24 cellular contexts compared by ENCODE assay signal in the genomic region with DNA sequence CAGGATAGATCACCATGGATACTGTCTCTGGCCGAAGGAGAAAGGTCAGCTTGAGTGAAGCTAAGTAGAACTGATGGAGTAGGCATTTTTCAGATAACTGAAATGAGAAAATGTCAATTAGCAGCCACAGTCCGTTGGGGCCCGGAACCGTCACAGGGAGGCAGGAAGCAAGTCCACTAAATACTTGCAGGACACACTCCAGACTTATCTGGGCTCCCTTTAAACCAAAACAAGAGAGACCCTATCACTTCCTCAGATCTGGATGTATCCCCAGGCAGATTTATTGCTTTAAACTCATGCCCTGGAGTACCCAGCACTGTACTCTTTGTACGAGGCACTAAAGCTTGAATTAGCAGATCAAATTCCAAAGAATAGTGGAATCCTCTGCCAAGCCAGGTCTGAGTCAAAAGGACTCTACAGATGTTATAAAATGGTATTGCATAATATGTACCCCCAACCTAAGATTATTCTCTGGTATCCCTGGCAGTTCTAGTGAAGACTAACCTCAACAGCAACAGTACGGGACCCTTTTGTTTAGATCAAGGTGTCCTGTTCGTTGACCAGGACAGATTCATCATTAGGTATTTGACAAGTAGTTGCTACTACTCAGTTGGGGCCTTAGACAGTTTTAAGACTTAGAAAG. TPM values are rescaled to one million over a fixed set of nuclear protein-coding genes. Genes with fewer than 3 reads are reported as not detected.
DNase-seq lines count a peak whose midpoint lies in the region; ATAC-seq and TF ChIP-seq lines count a peak whose summit lies in the region.
"Had no signal": no experiment of that assay in that cellular context is flagged by ENCODE, and none has a peak within 500 bp of the region (broad histone marks: within the 10 kb centered on the region; RNA-seq: fewer than 3 reads in every experiment).

No MANE protein-coding gene starts in this region.

- no CpG with 5 or more reads among the region's 7 CpGs for WGBS in IMR-90 (ENCODE audit: extremely low coverage in 2 of 2, insufficient read length in 1 of 2), 2 experiments

- H3K36me3 Mint-ChIP-seq in progenitor cell of endocrine pancreas (ENCODE audit: insufficient read depth): no peaks in the 10 kb centered on the region
- H3K36me3 Mint-ChIP-seq: CD4-positive, CD25-positive, alpha-beta regulatory T cell had no signal

- no peak overlapping the region for H3K56ac ChIP-seq in IMR-90 (ENCODE audit: extremely low read depth, insufficient read depth, low read length)

- CTCF ChIA-PET in IMR-90 (lab: Yijun Ruan, JAX): interaction anchor here (0.8 kb wide), 1 partner anchor 92 kb away, joined by 3 read pairs; no protein-coding TSS in a partner anchor

- H3K4me3 Mint-ChIP-seq in progenitor cell of endocrine pancreas (ENCODE audit: low read depth): no peak overlapping the region
- H3K4me3 Mint-ChIP-seq: CD4-positive, CD25-positive, alpha-beta regulatory T cell had no signal

- DNase-seq in IMR-90: no peak
- DNase-seq in SK-N-DZ (ENCODE audit: low spot score): peak; percentile 69
- DNase-seq in left colon: no peak
- DNase-seq in retina: peak; percentile 36
- no peak for DNase-seq in NCI-H510A (lab: John Stamatoyannopoulos, UW)
- DNase-seq in progenitor cell of endocrine pancreas (ENCODE audit: low spot score, unreplicated experiment): no peak
- DNase-seq: CD4-positive, CD25-positive, alpha-beta regulatory T cell; DMS79 treated with DMSO at 0.1 percent for 48 hours; HCEC 1CT; Karpas-422; NCI-H1092 treated with DMSO at 0.1 percent for 48 hours; NCI-H1436 treated with DMSO at 0.1 percent for 48 hours; NCI-H187 treated with DMSO at 0.1 percent for 48 hours; NCI-H446 treated with DMSO at 0.1 percent for 48 hours; NCI-H526 treated with DMSO at 0.1 percent for 48 hours; PC-9; SHP77; SW 1271 had no signal

- no peak overlapping the region for H4K91ac ChIP-seq in IMR-90 (ENCODE audit: insufficient read depth, low read depth, low read length)

- BruUV-seq in IMR-90 (replicated peaks; lab: Mats Ljungman, UMichigan): no TSS peak

- no peaks in the 10 kb centered on the region for H3K9me3 Mint-ChIP-seq in progenitor cell of endocrine pancreas (ENCODE audit: low read depth)

- no peak for TF ChIP-seq RAD21 in IMR-90 (IDR thresholded peaks at IDR 0.05; ENCODE audit: low read length)

- no peaks in the 10 kb centered on the region for H3K4me1 Mint-ChIP-seq in progenitor cell of endocrine pancreas (ENCODE audit: low read depth)
- H3K4me1 Mint-ChIP-seq: CD4-positive, CD25-positive, alpha-beta regulatory T cell had no signal

- no peak overlapping the region for H4K5ac ChIP-seq in IMR-90 (ENCODE audit: low read depth, low read length)

- no peak overlapping the region for H2BK15ac ChIP-seq in IMR-90 (ENCODE audit: low read depth, low read length)

- no peak overlapping the region for H3K23ac ChIP-seq in IMR-90 (ENCODE audit: low read depth, low read length)

- TF ChIP-seq CTCF in IMR-90 (conservative IDR thresholded peaks at IDR 0.05; ENCODE audit: low read depth, low read length) (no peak), progenitor cell of endocrine pancreas (IDR thresholded peaks at IDR 0.05; ENCODE audit: unreplicated experiment) (no peak)

- no peak overlapping the region for H2AFZ ChIP-seq in IMR-90 (replicated peaks; ENCODE audit: low read length, poor library complexity)
- H2AFZ ChIP-seq: PC-9 had no signal

- no peak overlapping the region for H3K9ac ChIP-seq in IMR-90 (ENCODE audit: low read depth, low read length)
- H3K9ac ChIP-seq: BLaER1 had no signal

- no peak overlapping the region for H2AK5ac ChIP-seq in IMR-90 (ENCODE audit: low read depth, low read length)

- no peaks in the 10 kb centered on the region for H4K20me1 ChIP-seq in IMR-90 (ENCODE audit: insufficient read depth, low read length)
- H4K20me1 ChIP-seq: BLaER1 had no signal

- no peak overlapping the region for H2BK120ac ChIP-seq in IMR-90 (ENCODE audit: low read depth, low read length)

- no peak overlapping the region for H3K27ac ChIP-seq in IMR-90 (ENCODE audit: insufficient read depth, low read length)
- H3K27ac ChIP-seq: BLaER1, PC-9, RWPE1 had no signal

- peaks cover 41% of the 10 kb centered on the region for H3K27me3 ChIP-seq in IMR-90 (ENCODE audit: control insufficient read depth, insufficient read depth, low read length)
- H3K27me3 ChIP-seq: BLaER1 had no signal

- no peak overlapping the region for H3K27ac Mint-ChIP-seq in progenitor cell of endocrine pancreas
- H3K27ac Mint-ChIP-seq: CD4-positive, CD25-positive, alpha-beta regulatory T cell had no signal

- no peak overlapping the region for H3K4ac ChIP-seq in IMR-90 (ENCODE audit: low read depth, low read length)

- H3K14ac ChIP-seq in IMR-90 (replicated peaks; ENCODE audit: low read depth, low read length): no peak overlapping the region

- no peaks in the 10 kb centered on the region for H3K79me1 ChIP-seq in IMR-90 (ENCODE audit: low read depth in 1 of 2, low read length in 2 of 2)

- H3K9me3 ChIP-seq in IMR-90 (ENCODE audit: control insufficient read depth, insufficient read depth, low read length): no peaks in the 10 kb centered on the region
- H3K9me3 ChIP-seq: BLaER1 had no signal

- H2AK9ac ChIP-seq in IMR-90 (replicated peaks; ENCODE audit: low read depth, low read length, poor library complexity): no peak overlapping the region

- no peak overlapping the region for H3K4me3 ChIP-seq in IMR-90 (ENCODE audit: insufficient read depth, low read depth, low read length)
- H3K4me3 ChIP-seq: BLaER1, PC-9 had no signal

- no peak for ATAC-seq in IMR-90 (ENCODE audit: low read depth)
- ATAC-seq in left colon: peak; percentile 70
- ATAC-seq in HG03439 (IDR thresholded peaks at IDR 0.05; ENCODE audit: unreplicated experiment): no peak

- dilution Hi-C loops in IMR-90 (cut with HindIII; ENCODE audit: low sequenced_read_pairs, unreplicated experiment): no loop called here

- H3K36me3 ChIP-seq in IMR-90 (ENCODE audit: control insufficient read depth, insufficient read depth, low read length): no peaks in the 10 kb centered on the region
- H3K36me3 ChIP-seq: BLaER1 had no signal

- no peaks in the 10 kb centered on the region for H3K9me1 ChIP-seq in IMR-90 (ENCODE audit: insufficient read depth, low read length)

- no peak overlapping the region for H3K18ac ChIP-seq in IMR-90 (ENCODE audit: low read depth, low read length)

- no peak for TF ChIP-seq POLR2A in IMR-90 (IDR thresholded peaks at IDR 0.05; ENCODE audit: low read depth, low read length)

- H2BK20ac ChIP-seq in IMR-90 (ENCODE audit: low read depth, low read length): no peak overlapping the region

- H3K27me3 Mint-ChIP-seq in progenitor cell of endocrine pancreas: no peaks in the 10 kb centered on the region

- POLR2A ChIA-PET in IMR-90 (lab: Charles Lee; ENCODE audit: unreplicated experiment): no interaction called here

- H2BK5ac ChIP-seq in IMR-90 (ENCODE audit: low read depth, low read length, poor library complexity, severe bottlenecking): no peak overlapping the region

- H3K4me2 ChIP-seq in IMR-90 (ENCODE audit: low read depth, low read length): no peak overlapping the region
- H3K4me2 ChIP-seq: BLaER1, PC-9 had no signal

- no peak overlapping the region for H4K8ac ChIP-seq in IMR-90 (ENCODE audit: low read depth in 2 of 2, low read length in 2 of 2)

- in situ Hi-C loops in IMR-90 (cut with MboI; ENCODE audit: low sequenced_read_pairs): no loop called here

- no peaks in the 10 kb centered on the region for H3K4me1 ChIP-seq in IMR-90 (ENCODE audit: control insufficient read depth, insufficient read depth, low read length)
- H3K4me1 ChIP-seq: BLaER1 had no signal

- intact Hi-C loops in IMR-90 (cut with micrococcal nuclease) (no loop called here), left colon (cut with DNase I, micrococcal nuclease) (no loop called here)

TF ChIP-seq in IMR-90, 13 proteins besides CTCF, POLR2A, EP300 and RAD21 (continues in another document):
- peak; percentile 44; the same call in 1 of the 2 replicates for TF ChIP-seq CEBPB (IDR thresholded peaks at IDR 0.05; ENCODE audit: low read depth, low read length)

RNA-seq across cellular contexts. Expression of gene ZP2, which starts 8.1 kb away (rescaled TPM):
- not detected in 2 replicates for total RNA-seq in IMR-90 (2012; rRNA removed)
- polyA plus RNA-seq in IMR-90 (2012; rRNA removed): not detected in 2 replicates
- polyA plus RNA-seq in IMR-90 (2012; cell fraction: cytosol; rRNA removed): not detected in 2 replicates
- not detected in 2 replicates for polyA plus RNA-seq in IMR-90 (2012; cell fraction: nucleus; rRNA removed; ENCODE audit: low replicate concordance)
- 0.16 TPM in 1 of 2 replicates, not detected in the other for polyA plus RNA-seq in SK-N-DZ (2014; cell fraction: cytosol; rRNA removed)
- polyA plus RNA-seq in SK-N-DZ (2014; cell fraction: nucleus; rRNA removed): not detected in 2 replicates
- under 1 TPM in 1 of 2 donors, not detected in 1; 0.18 TPM for total RNA-seq in left colon
- not detected in 2 replicates for total RNA-seq in progenitor cell of endocrine pancreas
- total RNA-seq: CD4-positive, CD25-positive, alpha-beta regulatory T cell; H1; PC-9; SK-MEL-5 had no signal
- polyA plus RNA-seq: AG04450; CD4-positive, CD25-positive, alpha-beta regulatory T cell; H1 had no signal

RNA-seq across cellular contexts. Expression of gene ANKS4B, which starts 30.2 kb away (rescaled TPM):
- total RNA-seq in IMR-90 (2012; rRNA removed) (not detected in 2 replicates), left colon (10 to 100 TPM; 47.2 to 56.1 TPM), progenitor cell of endocrine pancreas (4.0 and 4.6 TPM in 2 replicates)
- not detected in 2 replicates for polyA plus RNA-seq in IMR-90 (2012; rRNA removed)
- not detected in 2 replicates for polyA plus RNA-seq in IMR-90 (2012; cell fraction: cytosol; rRNA removed)
- not detected in 2 replicates for polyA plus RNA-seq in IMR-90 (2012; cell fraction: nucleus; rRNA removed; ENCODE audit: low replicate concordance)
- polyA plus RNA-seq in SK-N-DZ (2014; cell fraction: cytosol; rRNA removed): not detected in 2 replicates
- not detected in 2 replicates for polyA plus RNA-seq in SK-N-DZ (2014; cell fraction: nucleus; rRNA removed)
- total RNA-seq: CD4-positive, CD25-positive, alpha-beta regulatory T cell; PC-9; SK-MEL-5 had no signal
- polyA plus RNA-seq: CD4-positive, CD25-positive, alpha-beta regulatory T cell had no signal

RNA-seq across cellular contexts. Expression of gene LDAF1, which starts 44.8 kb away (rescaled TPM):
- total RNA-seq in IMR-90 (2012; rRNA removed): 51.4 and 62.2 TPM in 2 replicates
- polyA plus RNA-seq in IMR-90 (2012; rRNA removed): 17.0 and 21.0 TPM in 2 replicates
- polyA plus RNA-seq in IMR-90 (2012; cell fraction: cytosol; rRNA removed): 18.4 and 24.0 TPM in 2 replicates
- polyA plus RNA-seq in IMR-90 (2012; cell fraction: nucleus; rRNA removed; ENCODE audit: low replicate concordance): 6.1 and 10.8 TPM in 2 replicates
- 9.4 and 10.8 TPM in 2 replicates for polyA plus RNA-seq in SK-N-DZ (2014; cell fraction: cytosol; rRNA removed)
- polyA plus RNA-seq in SK-N-DZ (2014; cell fraction: nucleus; rRNA removed): 2.4 and 4.8 TPM in 2 replicates
- total RNA-seq in left colon: 10 to 100 TPM; 35.1 to 58.9 TPM
- total RNA-seq in progenitor cell of endocrine pancreas: 20.0 and 20.3 TPM in 2 replicates

RNA-seq across cellular contexts. Expression of gene DNAH3, which starts 52.6 kb away (rescaled TPM):
- not detected in 2 replicates for total RNA-seq in IMR-90 (2012; rRNA removed)
- not detected in 2 replicates for polyA plus RNA-seq in IMR-90 (2012; rRNA removed)
- not detected in 2 replicates for polyA plus RNA-seq in IMR-90 (2012; cell fraction: cytosol; rRNA removed)
- polyA plus RNA-seq in IMR-90 (2012; cell fraction: nucleus; rRNA removed; ENCODE audit: low replicate concordance): 0.02 TPM in 1 of 2 replicates, not detected in the other
- 0.03 TPM in 1 of 2 replicates, not detected in the other for polyA plus RNA-seq in SK-N-DZ (2014; cell fraction: cytosol; rRNA removed)
- polyA plus RNA-seq in SK-N-DZ (2014; cell fraction: nucleus; rRNA removed): 0.06 TPM in 1 of 2 replicates, not detected in the other
- total RNA-seq in left colon: 1 to 10 TPM; 4.8 to 4.9 TPM
- 0.19 and 0.22 TPM in 2 replicates for total RNA-seq in progenitor cell of endocrine pancreas
- total RNA-seq: CD4-positive, CD25-positive, alpha-beta regulatory T cell had no signal
- polyA plus RNA-seq: AG04450 had no signal

Comparison
In these comparisons a context has a peak if more than half of its experiments do, and no peak if none do; other contexts are left out.
1. DNase-seq: peak in SK-N-DZ (single experiment) and retina (single experiment); none in IMR-90 (single experiment), left colon (0 of 2), NCI-H510A (single experiment) and progenitor cell of endocrine pancreas (single experiment).